In the genomic region with DNA sequence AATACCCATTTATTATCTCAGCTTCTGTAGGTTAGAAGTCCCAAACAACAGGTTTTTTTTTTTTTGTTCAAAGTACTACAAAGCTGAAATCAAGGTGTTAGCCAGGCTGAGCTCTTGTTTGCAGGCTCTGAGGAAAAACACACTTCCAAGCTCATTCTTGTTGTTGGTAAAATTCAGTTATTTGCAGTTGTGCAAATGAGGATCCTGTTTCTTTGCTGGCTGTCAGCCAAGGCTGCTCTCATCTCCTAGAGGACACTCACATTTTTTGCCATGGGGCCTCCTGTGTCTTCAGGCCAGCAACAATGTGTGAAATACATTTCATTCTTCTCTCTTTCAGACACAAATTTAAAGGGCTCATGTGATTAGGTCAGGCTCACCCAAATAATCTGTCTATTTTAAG, we compare ENCODE assay signal across 15 cellular contexts.
DNase-seq lines count a peak whose midpoint lies in the region; ATAC-seq and TF ChIP-seq lines count a peak whose summit lies in the region.
"Had no signal": no experiment of that assay in that cellular context is flagged by ENCODE, and none has a peak within 500 bp of the region (broad histone marks: within the 10 kb centered on the region; RNA-seq: fewer than 3 reads in every experiment).

No MANE protein-coding gene starts in this region.

- no peaks in the 10 kb centered on the region for H3K27me3 ChIP-seq in hepatocyte

- H4K20me1 ChIP-seq in hepatocyte (ENCODE audit: insufficient read depth, poor library complexity, severe bottlenecking), result no peaks in the 10 kb centered on the region

- no peak overlapping the region for H3K4me2 ChIP-seq in hepatocyte

- H3K79me2 ChIP-seq in hepatocyte, result no peaks in the 10 kb centered on the region

- H3K4me3 ChIP-seq in hepatocyte, result no peak overlapping the region

- H2AFZ ChIP-seq in hepatocyte, result no peak overlapping the region

- H3K4me1 ChIP-seq in hepatocyte (ENCODE audit: insufficient read depth), result no peaks in the 10 kb centered on the region

- no peaks in the 10 kb centered on the region for H3K9me3 ChIP-seq in hepatocyte (ENCODE audit: low read depth)

- H3K4me1 Mint-ChIP-seq in mesothelial cell of epicardium, result peaks cover 12% of the 10 kb centered on the region

- ATAC-seq in HG02938 (IDR thresholded peaks at IDR 0.05; ENCODE audit: unreplicated experiment), result no peak

- no peaks in the 10 kb centered on the region for H3K36me3 Mint-ChIP-seq in mesothelial cell of epicardium
- H3K36me3 Mint-ChIP-seq: type B pancreatic cell had no signal

- no peak overlapping the region for H3K4me3 Mint-ChIP-seq in mesothelial cell of epicardium
- H3K4me3 Mint-ChIP-seq: type B pancreatic cell had no signal

- H3K27me3 Mint-ChIP-seq in mesothelial cell of epicardium (ENCODE audit: low read depth), result no peaks in the 10 kb centered on the region
- H3K27me3 Mint-ChIP-seq: type B pancreatic cell had no signal

- H3K36me3 ChIP-seq in hepatocyte (replicated peaks; ENCODE audit: insufficient read depth, low read depth), result no peaks in the 10 kb centered on the region

- H3K27ac Mint-ChIP-seq in mesothelial cell of epicardium, result no peak overlapping the region
- H3K27ac Mint-ChIP-seq: type B pancreatic cell had no signal

- peaks cover 11% of the 10 kb centered on the region for H3K9me3 Mint-ChIP-seq in mesothelial cell of epicardium
- H3K9me3 Mint-ChIP-seq: type B pancreatic cell had no signal

- TF ChIP-seq CTCF in hepatocyte (IDR thresholded peaks at IDR 0.05; ENCODE audit: poor library complexity) (no peak), mesothelial cell of epicardium (IDR thresholded peaks at IDR 0.05; ENCODE audit: unreplicated experiment) (no peak)

- peak in 2 of 3 experiments; percentile 39 to 65 for DNase-seq in NCI-H1417 (lab: John Stamatoyannopoulos, UW)
- no peak for DNase-seq in NCI-H1417 treated with DMSO at 0.1 percent for 48 hours (lab: John Stamatoyannopoulos, UW)
- peak; percentile 58 for DNase-seq in NCI-H1092 treated with DMSO at 0.1 percent for 48 hours (lab: John Stamatoyannopoulos, UW)
- peak; percentile 29 for DNase-seq in OCI-M1 (lab: John Stamatoyannopoulos, UW)
- DNase-seq in hepatocyte (ENCODE audit: low spot score), result peak; percentile 31
- no peak for DNase-seq in mesothelial cell of epicardium (ENCODE audit: low spot score in 2 of 2, unreplicated experiment in 2 of 2)
- DNase-seq in midbrain (lab: John Stamatoyannopoulos, UW), result no peak
- DNase-seq: activated CD8-positive, alpha-beta memory T cell treated with anti-CD3 and anti-CD28 coated beads for 24 hours; activated naive CD4-positive, alpha-beta T cell treated with Interleukin-2 at 50 U/mL for 16 hours; cerebellar nuclear complex; erythroblast; stimulated activated CD4-positive, alpha-beta T cell treated with anti-CD3 and anti-CD28 coated beads, Interleukin-15, amount 100 ng/mL, for 24 hours; T-helper 9 cell had no signal

- H3K27ac ChIP-seq in hepatocyte, result no peak overlapping the region

- H3K9me2 ChIP-seq in hepatocyte (replicated peaks; ENCODE audit: insufficient read depth), result no peaks in the 10 kb centered on the region

Comparison
In these comparisons a context has a peak if more than half of its experiments do, and no peak if none do; other contexts are left out.
1. DNase-seq: peak in NCI-H1417 (2 of 3), NCI-H1092 treated with DMSO at 0.1 percent for 48 hours (single experiment), OCI-M1 (single experiment) and hepatocyte (single experiment); none in NCI-H1417 treated with DMSO at 0.1 percent for 48 hours (single experiment), mesothelial cell of epicardium (0 of 2) and midbrain (single experiment).